34 cellular contexts compared by ENCODE assay signal in the genomic region with DNA sequence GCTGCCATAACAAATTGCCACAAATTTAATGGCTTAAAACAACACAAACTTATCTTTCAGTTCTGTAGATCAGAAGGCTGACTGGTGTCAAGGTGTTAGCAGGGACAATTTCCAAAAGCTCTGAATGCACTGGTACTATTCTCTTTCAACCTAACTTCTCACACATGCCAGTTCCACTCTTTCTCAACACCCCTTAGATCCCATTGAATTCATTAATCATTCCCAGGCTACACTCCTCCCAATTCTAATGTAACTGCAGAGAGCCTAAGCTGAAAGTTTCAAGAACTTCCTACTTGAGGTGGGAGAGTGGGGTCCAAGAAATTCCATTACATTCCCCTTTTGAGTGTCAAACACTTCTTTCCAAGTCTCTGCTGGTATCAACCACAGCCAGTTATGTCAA.
"Had no signal": no experiment of that assay in that cellular context is flagged by ENCODE, and none has a peak within 500 bp of the region (broad histone marks: within the 10 kb centered on the region; RNA-seq: fewer than 3 reads in every experiment).

No MANE protein-coding gene starts in this region.

- DNase-seq: Karpas-422, Kasumi-1, MG63, MM.1S, MV-4-11, NCI-H1048, NCI-H1092, NCI-H1092 treated with DMSO at 0.1 percent for 48 hours, NCI-H1105, NCI-H1105 treated with DMSO at 0.1 percent for 48 hours, NCI-H1417, NCI-H1417 treated with DMSO at 0.1 percent for 48 hours, NCI-H1436, NCI-H1436 treated with DMSO at 0.1 percent for 48 hours, NCI-H146, NCI-H1694, NCI-H1694 treated with DMSO at 0.1 percent for 48 hours, NCI-H187, NCI-H187 treated with DMSO at 0.1 percent for 48 hours, NCI-H1930, NCI-H2029, NCI-H2029 treated with DMSO at 0.1 percent for 48 hours, NCI-H2081, NCI-H2081 treated with DMSO at 0.1 percent for 48 hours, NCI-H2107, NCI-H2171, NCI-H2171 treated with DMSO at 0.1 percent for 48 hours, NCI-H2227 treated with DMSO at 0.1 percent for 48 hours, NCI-H226, NCI-H345, NCI-H446, NCI-H446 treated with DMSO at 0.1 percent for 48 hours, NCI-H510A had no signal

- H3K27me3 ChIP-seq: MG63 had no signal

- H3K9me3 ChIP-seq: MG63 had no signal

- H3K4me3 ChIP-seq: MG63 had no signal

- H3K36me3 ChIP-seq: MG63 had no signal

- H3K27ac ChIP-seq: KMS-11 had no signal
